ENCODE assay signal across 8 cellular contexts in the genomic region with DNA sequence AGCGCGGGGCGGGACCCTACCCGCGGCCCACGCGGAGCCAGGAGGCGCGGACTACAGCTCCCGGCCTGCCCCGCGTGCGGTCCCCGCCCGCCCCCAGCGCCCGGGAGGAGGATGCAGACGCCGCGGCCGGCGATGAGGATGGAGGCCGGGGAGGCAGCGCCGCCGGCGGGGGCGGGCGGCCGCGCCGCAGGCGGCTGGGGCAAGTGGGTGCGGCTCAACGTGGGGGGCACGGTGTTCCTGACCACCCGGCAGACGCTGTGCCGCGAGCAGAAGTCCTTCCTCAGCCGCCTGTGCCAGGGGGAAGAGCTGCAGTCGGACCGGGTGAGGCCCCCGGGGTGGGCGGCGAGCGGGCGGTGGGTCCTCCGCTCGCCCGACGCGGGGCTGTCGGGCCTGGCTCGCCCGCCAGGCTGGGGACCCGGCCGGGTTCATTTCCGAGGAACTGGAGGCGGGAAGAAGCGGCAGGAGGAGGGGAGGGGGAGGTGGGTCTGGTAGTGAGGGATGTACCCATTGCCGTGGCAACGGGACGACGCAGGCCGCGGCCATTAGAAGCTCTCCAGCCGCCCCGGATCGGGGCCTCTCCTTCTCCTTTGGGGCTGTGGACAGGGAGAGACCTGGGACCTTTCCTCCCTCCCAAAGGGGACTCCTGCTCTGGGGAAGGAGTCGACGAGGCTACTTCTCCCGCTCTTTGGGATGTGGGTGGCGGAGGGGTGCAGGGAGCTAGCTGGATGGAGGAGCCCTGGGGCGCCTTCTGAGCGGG. TPM values are rescaled to one million over a fixed set of nuclear protein-coding genes. Genes with fewer than 3 reads are reported as not detected.
DNase-seq lines count a peak whose midpoint lies in the region; ATAC-seq and TF ChIP-seq lines count a peak whose summit lies in the region.

A gene with protein sequence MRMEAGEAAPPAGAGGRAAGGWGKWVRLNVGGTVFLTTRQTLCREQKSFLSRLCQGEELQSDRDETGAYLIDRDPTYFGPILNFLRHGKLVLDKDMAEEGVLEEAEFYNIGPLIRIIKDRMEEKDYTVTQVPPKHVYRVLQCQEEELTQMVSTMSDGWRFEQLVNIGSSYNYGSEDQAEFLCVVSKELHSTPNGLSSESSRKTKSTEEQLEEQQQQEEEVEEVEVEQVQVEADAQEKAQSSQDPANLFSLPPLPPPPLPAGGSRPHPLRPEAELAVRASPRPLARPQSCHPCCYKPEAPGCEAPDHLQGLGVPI (plus strand): TSS at position 114 of the 757 bp plus-strand sequence. CDS start 19 bp downstream, at position 133.

- DNase-seq in COR-L47 (lab: John Stamatoyannopoulos, UW) (peak; percentile 57), NCI-H1092 treated with DMSO at 0.1 percent for 48 hours (lab: John Stamatoyannopoulos, UW) (peak; percentile 14), colonic mucosa (peak; percentile 82), left kidney (ENCODE audit: low read depth, low spot score) (peak; percentile 90)
- peak; percentile 76 to 78 for DNase-seq in activated CD4-positive, alpha-beta T cell treated with anti-CD3 and anti-CD28 coated beads for 4 hours
- peak; percentile 66 to 78 for DNase-seq in stimulated activated CD4-positive, alpha-beta T cell treated with anti-CD3 and anti-CD28 coated beads, Interleukin-1b, Interleukin-23, amount 100 ng/mL, for 4 hours (ENCODE audit: low read depth in 2 of 2)

- peak within 1 kb of the TSS; percentile 72 to 73 for H3K9ac ChIP-seq in colonic mucosa (ENCODE audit: low read depth in 2 of 2, low read length in 2 of 2)

- H3K27me3 ChIP-seq in colonic mucosa: no peaks in the 10 kb centered on the region

- no peaks in the 10 kb centered on the region for H3K9me3 ChIP-seq in colonic mucosa

- ATAC-seq in GM21576 (IDR thresholded peaks at IDR 0.05; ENCODE audit: unreplicated experiment) (peak; percentile 52), HG03469 (IDR thresholded peaks at IDR 0.05; ENCODE audit: unreplicated experiment) (no peak)

- peaks cover 18% of the 10 kb centered on the region for H3K4me1 ChIP-seq in colonic mucosa

- H3K27ac ChIP-seq in colonic mucosa: peak within 1 kb of the TSS; percentile 81

- no peak for TF ChIP-seq CTCF in colonic mucosa (IDR thresholded peaks at IDR 0.05)

- no peaks in the 10 kb centered on the region for H3K36me3 ChIP-seq in colonic mucosa

- intact Hi-C loops in colonic mucosa (cut with DNase I): no loop called here

- peak within 1 kb of the TSS; percentile 69 for H3K4me3 ChIP-seq in colonic mucosa

RNA-seq across cellular contexts. Expression of the gene that starts here (rescaled TPM):
- total RNA-seq in colonic mucosa: 10 to 100 TPM; 25.4 to 39.9 TPM

Comparison
In these comparisons a context has a peak if more than half of its experiments do, and no peak if none do; other contexts are left out.
1. DNase-seq: peak in every context shown above with its lines; median percentile 90 in left kidney; 82 in colonic mucosa; 77 in activated CD4-positive, alpha-beta T cell treated with anti-CD3 and anti-CD28 coated beads for 4 hours; 72 in stimulated activated CD4-positive, alpha-beta T cell treated with anti-CD3 and anti-CD28 coated beads, Interleukin-1b, Interleukin-23, amount 100 ng/mL, for 4 hours; 57 in COR-L47; 14 in NCI-H1092 treated with DMSO at 0.1 percent for 48 hours.